ENCODE assay signal across 8 cellular contexts in the genomic region with DNA sequence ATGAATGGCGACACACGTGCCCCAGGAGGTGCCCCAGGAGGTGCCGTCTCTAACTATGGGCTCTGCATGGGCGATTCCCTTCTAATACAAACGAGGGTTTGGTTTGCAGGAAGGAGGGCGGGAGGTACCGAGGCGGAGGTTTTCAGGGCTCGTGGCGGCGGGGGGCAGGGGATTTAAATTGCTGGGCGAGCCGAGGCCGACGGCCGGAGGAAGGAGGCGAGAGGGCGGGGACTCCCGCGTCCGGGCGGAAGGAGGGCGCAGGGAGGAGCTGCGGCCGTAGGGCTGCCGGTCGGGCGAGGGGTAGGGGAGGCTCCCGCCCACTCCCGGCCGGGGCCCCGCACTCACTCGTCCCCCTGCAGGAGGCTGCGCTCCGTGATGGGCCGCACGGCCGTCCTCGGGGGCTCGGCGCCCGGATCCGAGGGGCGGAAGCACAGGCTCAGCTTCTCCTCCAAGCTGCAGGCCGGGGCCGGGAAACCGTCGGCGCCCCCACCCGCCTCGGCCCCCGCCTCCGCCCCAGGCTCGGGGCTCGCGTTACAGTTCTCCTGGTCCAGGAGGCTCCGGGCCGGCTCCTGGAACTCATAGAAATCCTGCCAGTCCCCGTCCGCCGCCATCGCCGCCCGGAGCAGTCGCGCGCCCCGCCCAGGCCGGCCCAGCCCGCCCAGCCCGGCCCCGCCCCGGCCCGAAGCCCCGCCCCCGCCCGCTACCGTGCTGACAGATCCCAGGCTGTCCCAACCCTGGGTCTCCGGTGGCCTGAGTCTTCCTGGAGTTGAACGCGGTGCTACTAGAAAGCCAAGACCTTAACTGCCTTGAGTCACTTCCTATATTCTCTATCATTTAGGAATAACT. TPM values are rescaled to one million over a fixed set of nuclear protein-coding genes. Genes with fewer than 3 reads are reported as not detected.
DNase-seq lines count a peak whose midpoint lies in the region; ATAC-seq and TF ChIP-seq lines count a peak whose summit lies in the region.

TSS of gene FEZ2 (minus strand) at position 637 of the 846 bp plus-strand sequence. CDS start at position 611, 26 bp downstream.

- intact Hi-C loops in PC-3 (cut with micrococcal nuclease): loop anchor here (1.0 to 5.0 kb wide), 2 partner anchors 29 to 65 kb away; no protein-coding TSS in a partner anchor

- H3K4me2 ChIP-seq in PC-3 (ENCODE audit: low read length): peak within 1 kb of the TSS; percentile 78

- no peaks in the 10 kb centered on the region for H3K27me3 Mint-ChIP-seq in activated T-cell treated with anti-CD3 and anti-CD28 coated beads, Interleukin-2, amount 50 U/mL, for 4 hours (ENCODE audit: low read depth)

- peaks cover 7% of the 10 kb centered on the region for H3K36me3 ChIP-seq in PC-3 (ENCODE audit: low read depth, low read length)
- no peaks in the 10 kb centered on the region for H3K36me3 ChIP-seq in esophagus (ENCODE audit: control insufficient read depth in 2 of 2, insufficient read depth in 2 of 2, low read length in 1 of 2)
- H3K36me3 ChIP-seq in mucosa of stomach (ENCODE audit: control insufficient read depth, insufficient read depth, low read length): no peaks in the 10 kb centered on the region

- WGBS in esophagus, 2 donors: 0% methylated on average over 54 to 81 of the region's 81 CpGs

- H3K27ac ChIP-seq in PC-3 (ENCODE audit: low read length): peak within 1 kb of the TSS; percentile 43
- H3K27ac ChIP-seq in esophagus (ENCODE audit: low read depth in 2 of 2, low read length in 1 of 2): peak within 1 kb of the TSS; percentile 88 to 92

- H3K9me3 ChIP-seq in PC-3 (ENCODE audit: low read length): no peaks in the 10 kb centered on the region
- no peaks in the 10 kb centered on the region for H3K9me3 ChIP-seq in esophagus (ENCODE audit: control insufficient read depth in 2 of 2, insufficient read depth in 1 of 2, low read depth in 1 of 2, low read length in 1 of 2)
- H3K9me3 ChIP-seq in mucosa of stomach (ENCODE audit: control insufficient read depth, low read length): no peaks in the 10 kb centered on the region

- peak within 1 kb of the TSS; percentile 79 for H3K9ac ChIP-seq in PC-3 (ENCODE audit: low read length)
- peak within 1 kb of the TSS; percentile 68 for H3K9ac ChIP-seq in mucosa of stomach (ENCODE audit: low read length)

- peaks cover 44% of the 10 kb centered on the region for H3K79me2 ChIP-seq in PC-3 (ENCODE audit: low read length)

- H3K9me2 ChIP-seq in PC-3 (replicated peaks; ENCODE audit: low read length): no peaks in the 10 kb centered on the region

- peak within 1 kb of the TSS; percentile 86 for H2AFZ ChIP-seq in PC-3 (ENCODE audit: low read length)

- peaks cover 8% of the 10 kb centered on the region for H3K36me3 Mint-ChIP-seq in activated T-cell treated with anti-CD3 and anti-CD28 coated beads, Interleukin-2, amount 50 U/mL, for 4 hours (ENCODE audit: insufficient read depth)

- peak; percentile 92 for DNase-seq in D341Med (ENCODE audit: low spot score)
- peak; percentile 77 for DNase-seq in HT-29 (ENCODE audit: low spot score)
- DNase-seq in PC-3: peak; percentile 85
- DNase-seq in activated T-cell treated with anti-CD3 and anti-CD28 coated beads, Interleukin-2, amount 50 U/mL, for 4 hours: peak; percentile 55
- peak; percentile 32 for DNase-seq in stimulated activated CD8-positive, alpha-beta memory T cell treated with anti-CD3 and anti-CD28 coated beads, Interleukin-7, amount 100 ng/mL, for 24 hours (ENCODE audit: low read depth)

- H3K4me3 ChIP-seq in PC-3 (ENCODE audit: low read length) (peak within 1 kb of the TSS; percentile 89), esophagus (ENCODE audit: low read depth in 1 of 2, low read length in 2 of 2) (peak within 1 kb of the TSS; percentile 79 to 87), mucosa of stomach (ENCODE audit: low read length) (peak within 1 kb of the TSS; percentile 15)

- BruUV-seq in PC-3 (replicated peaks; lab: Mats Ljungman, UMichigan): no TSS peak

- POLR2A ChIA-PET in PC-3 (lab: Charles Lee; ENCODE audit: unreplicated experiment): interaction anchor here (0.8 kb wide), 1 partner anchor 35 kb away, joined by 3 read pairs; no protein-coding TSS in a partner anchor

- peak within 1 kb of the TSS; percentile 97 for H3K4me3 Mint-ChIP-seq in activated T-cell treated with anti-CD3 and anti-CD28 coated beads, Interleukin-2, amount 50 U/mL, for 4 hours

- no peak for TF ChIP-seq CTCF in PC-3 (conservative IDR thresholded peaks at IDR 0.05; ENCODE audit: low read depth, low read length)

- no peaks in the 10 kb centered on the region for H3F3A ChIP-seq in PC-3 (ENCODE audit: low read length, unreplicated experiment)

- peaks cover 20% of the 10 kb centered on the region for H3K4me1 ChIP-seq in PC-3 (ENCODE audit: insufficient read depth, low read length)
- peaks cover 3 to 4% of the 10 kb centered on the region in 2 donors for H3K4me1 ChIP-seq in esophagus (ENCODE audit: control insufficient read depth in 2 of 2, insufficient read depth in 2 of 2, low read length in 1 of 2)
- peaks cover 13% of the 10 kb centered on the region for H3K4me1 ChIP-seq in mucosa of stomach (ENCODE audit: control insufficient read depth, insufficient read depth, low read length)

- H3K4me1 Mint-ChIP-seq in activated T-cell treated with anti-CD3 and anti-CD28 coated beads, Interleukin-2, amount 50 U/mL, for 4 hours (ENCODE audit: low read depth): peaks cover 38% of the 10 kb centered on the region

- CTCF ChIA-PET in PC-3 (lab: Charles Lee): no interaction called here

- H3K9me3 Mint-ChIP-seq in activated T-cell treated with anti-CD3 and anti-CD28 coated beads, Interleukin-2, amount 50 U/mL, for 4 hours: no peaks in the 10 kb centered on the region

- H4K20me1 ChIP-seq in PC-3 (ENCODE audit: low read length): no peaks in the 10 kb centered on the region

- H3K27me3 ChIP-seq in PC-3 (ENCODE audit: low read length) (no peaks in the 10 kb centered on the region), esophagus (ENCODE audit: control insufficient read depth in 1 of 2, insufficient read depth in 2 of 2, low read length in 2 of 2) (no peaks in the 10 kb centered on the region), mucosa of stomach (ENCODE audit: control insufficient read depth, insufficient read depth, low read length) (no peaks in the 10 kb centered on the region)

- ATAC-seq in GM21367 (IDR thresholded peaks at IDR 0.05; ENCODE audit: unreplicated experiment) (peak; percentile 99), PC-3 (peak; percentile 95)
- peak; percentile 94 to 95 for ATAC-seq in activated T-cell treated with anti-CD3 and anti-CD28 coated beads, Interleukin-2, amount 50 U/mL, for 4 hours

RNA-seq across cellular contexts. Expression of gene FEZ2, which starts in this region (rescaled TPM):
- total RNA-seq in HT-29 (2014; rRNA removed; shearing (Covaris generic)): 11.1 and 12.2 TPM in 2 replicates
- total RNA-seq in PC-3 (2014; rRNA removed): 52.6 and 62.1 TPM in 2 replicates
- total RNA-seq in activated T-cell treated with anti-CD3 and anti-CD28 coated beads, Interleukin-2, amount 50 U/mL, for 4 hours: 1 to 10 TPM; 7.4 to 10.0 (median 8.2) TPM
- 10 to 100 TPM in 1 of 2 donors, 1 to 10 TPM in 1; 8.6 to 11.7 TPM for polyA plus RNA-seq in esophagus

Comparison
In these comparisons a context has a peak if more than half of its experiments do, and no peak if none do; other contexts are left out.
1. Peak in every context shown above with its lines: DNase-seq, ATAC-seq, H3K4me3 ChIP-seq and H3K27ac ChIP-seq.
2. DNase-seq: peak in every context shown above with its lines; median percentile 92 in D341Med; 85 in PC-3; 77 in HT-29; 55 in activated T-cell treated with anti-CD3 and anti-CD28 coated beads, Interleukin-2, amount 50 U/mL, for 4 hours; 32 in stimulated activated CD8-positive, alpha-beta memory T cell treated with anti-CD3 and anti-CD28 coated beads, Interleukin-7, amount 100 ng/mL, for 24 hours.
3. H3K4me3 ChIP-seq: peak in every context shown above with its lines; median percentile 89 in PC-3; 83 in esophagus; 15 in mucosa of stomach.